Comparison of ENCODE assay signal across 8 cellular contexts in the genomic region with DNA sequence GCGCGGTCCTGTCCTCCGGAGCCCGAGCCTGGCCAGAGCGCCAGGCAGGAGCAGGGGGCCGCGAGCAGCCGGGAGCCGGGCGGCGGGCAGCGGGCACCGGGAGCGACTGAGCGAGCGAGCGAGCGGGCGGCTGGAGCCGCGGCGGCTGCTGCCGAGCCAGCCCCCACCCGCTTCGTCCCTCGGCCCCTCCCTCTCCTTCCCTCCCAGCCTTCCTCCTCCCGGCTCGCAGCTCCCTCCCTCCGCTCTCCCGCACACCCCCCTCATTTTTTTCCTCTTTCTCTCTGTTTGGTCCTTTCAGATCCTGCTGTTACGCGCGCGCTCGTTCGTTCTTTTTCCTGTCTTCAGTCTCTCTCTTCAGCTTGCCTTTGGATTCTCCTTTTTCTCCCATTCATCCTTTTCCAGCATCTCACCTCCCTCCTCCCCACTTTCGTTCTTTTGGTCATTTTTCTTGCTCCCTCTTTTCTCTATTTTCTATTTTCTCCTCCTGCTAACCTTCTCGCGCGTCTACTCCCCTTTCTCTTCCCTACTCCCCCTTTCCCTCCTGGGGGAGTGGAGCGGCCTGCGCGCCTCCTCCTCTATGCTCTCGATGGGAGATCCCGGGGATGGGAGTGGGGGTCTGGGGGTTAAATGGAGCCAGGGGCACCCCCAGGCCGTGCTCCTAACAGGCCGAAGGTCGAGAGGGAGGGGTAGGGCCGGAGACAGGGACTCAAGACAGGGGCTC. TPM values are rescaled to one million over a fixed set of nuclear protein-coding genes. Genes with fewer than 3 reads are reported as not detected.
DNase-seq lines count a peak whose midpoint lies in the region; ATAC-seq, FAIRE-seq and TF ChIP-seq lines count a peak whose summit lies in the region.

TSS of gene MEGF11 (minus strand) at position 108 of the 721 bp plus-strand sequence. CDS start 125,347 bp downstream, outside the sequence.

- peaks cover 5% of the 10 kb centered on the region for H3K4me1 ChIP-seq in ACC112 (ENCODE audit: control insufficient read depth, insufficient read depth, low read length, unreplicated experiment)
- peaks cover 13 to 24% (median 14%) of the 10 kb centered on the region in 4 experiments for H3K4me1 ChIP-seq in H1 (replicated peaks in 1 of 4; ENCODE audit: control insufficient read depth in 3 of 4, insufficient read depth in 4 of 4, low read length in 3 of 4)
- peaks cover 8% of the 10 kb centered on the region for H3K4me1 ChIP-seq in mesodermal cell (ENCODE audit: control insufficient read depth, insufficient read depth, low read length, poor library complexity, severe bottlenecking)
- peaks cover 28 to 30% (median 29%) of the 10 kb centered on the region in 4 donors for H3K4me1 ChIP-seq in upper lobe of left lung

- H3K4me2 ChIP-seq in H1 (ENCODE audit: insufficient read depth in 1 of 2, low read depth in 2 of 2, low read length in 2 of 2) = peak within 1 kb of the TSS; percentile 96 to 100

- H3K79me2 ChIP-seq in ACC112 (ENCODE audit: control insufficient read depth, insufficient read depth, low read length, unreplicated experiment) (no peaks in the 10 kb centered on the region), H1 (ENCODE audit: control insufficient read depth in 1 of 2, insufficient read depth in 2 of 2, low read length in 2 of 2) (no peaks in the 10 kb centered on the region)

- H2BK12ac ChIP-seq in H1 (ENCODE audit: low read depth, low read length) = peak within 1 kb of the TSS; percentile 93; the same call in 1 of the 2 replicates

- no peak for TF ChIP-seq RAD21 in H1 (IDR thresholded peaks at IDR 0.05 in 1 of 2, conservative IDR thresholded peaks at IDR 0.05 in 1 of 2; ENCODE audit: low read depth in 2 of 2, low read length in 2 of 2)

- H2BK15ac ChIP-seq in H1 (ENCODE audit: low read length) = no peak within 1 kb of the TSS; the same call in 1 of the 2 replicates

- TF ChIP-seq CTCF in GM20000 (IDR thresholded peaks at IDR 0.05; ENCODE audit: extremely low read depth, missing control alignments) = no peak
- no peak for TF ChIP-seq CTCF in H1 (IDR thresholded peaks at IDR 0.05; ENCODE audit: control extremely low read depth in 1 of 3, insufficient read depth in 1 of 3, low read depth in 1 of 3, low read length in 3 of 3)
- TF ChIP-seq CTCF in upper lobe of left lung (IDR thresholded peaks at IDR 0.05) = no peak

- POLR2A ChIA-PET in H1 (lab: Charles Lee; ENCODE audit: partially characterized antibody) = interaction anchor here (0.8 to 1.7 kb wide), 6 partner anchors 11 to 252 kb away, joined by 3 to 4 read pairs (median 4); partner anchors contain the start of genes SNAPC5 and ZWILCH

- H3K14ac ChIP-seq in H1 (ENCODE audit: insufficient read length) = no peak within 1 kb of the TSS

- no peak within 1 kb of the TSS for H3K56ac ChIP-seq in H1 (replicated peaks; ENCODE audit: insufficient read length, low read depth, low read length)

- H3K79me1 ChIP-seq in H1 (ENCODE audit: low read depth, low read length) = no peaks in the 10 kb centered on the region

- H3K4ac ChIP-seq in H1 (replicated peaks; ENCODE audit: insufficient read length, low read depth, low read length) = no peak within 1 kb of the TSS

- no peak within 1 kb of the TSS for H2AK5ac ChIP-seq in H1 (ENCODE audit: low read depth, low read length)

- peak in 1 of 2 donors; percentile 59 for ATAC-seq in upper lobe of left lung (ENCODE audit: low FRiP score in 2 of 2)

- peak within 1 kb of the TSS; percentile 7; the same call in 1 of the 2 replicates for H4K8ac ChIP-seq in H1 (ENCODE audit: extremely low read depth, insufficient read depth, low read length)

- peak within 1 kb of the TSS; percentile 83 for H2BK20ac ChIP-seq in H1 (ENCODE audit: low read length)

- peak within 1 kb of the TSS; percentile 76 for H3K4me3 ChIP-seq in ACC112 (ENCODE audit: low read depth, low read length)
- peak within 1 kb of the TSS; percentile 62 to 88 (median 81) for H3K4me3 ChIP-seq in H1 (ENCODE audit: extremely low read depth in 1 of 4, insufficient read depth in 2 of 4, low read depth in 3 of 4, low read length in 4 of 4)
- H3K4me3 ChIP-seq in mesodermal cell (ENCODE audit: extremely low read depth, insufficient read depth, low read length, poor library complexity, severe bottlenecking) = peak within 1 kb of the TSS; percentile 43
- H3K4me3 ChIP-seq in upper lobe of left lung = peak within 1 kb of the TSS; percentile 23 to 58 (median 49)

- H4K5ac ChIP-seq in H1 (ENCODE audit: insufficient read length, low read depth, low read length) = no peak within 1 kb of the TSS

- no peak within 1 kb of the TSS for H2BK120ac ChIP-seq in H1 (replicated peaks; ENCODE audit: low read depth, low read length)

- FAIRE-seq in H1 (lab: Jason Lieb, UNC) = no peak

- DNase-seq in GM20000 (ENCODE audit: low spot score) (peak; percentile 60), RPMI7951 (ENCODE audit: low read depth) (peak; percentile 17), H1 (ENCODE audit: low read depth in 1 of 2, low spot score in 2 of 2) (peak in 1 of 2 experiments; percentile 79), upper lobe of left lung (peak in 1 of 2 donors; percentile 83), NAMALWA (ENCODE audit: low spot score) (no peak), foreskin melanocyte (no peak)

- H3K36me3 ChIP-seq in ACC112 (ENCODE audit: insufficient read depth, low read length) (no peaks in the 10 kb centered on the region), H1 (ENCODE audit: control insufficient read depth in 2 of 4, insufficient read depth in 4 of 4, low read length in 3 of 4) (no peaks in the 10 kb centered on the region), mesodermal cell (ENCODE audit: control insufficient read depth, insufficient read depth, low read length) (no peaks in the 10 kb centered on the region), upper lobe of left lung (no peaks in the 10 kb centered on the region)

- H4K91ac ChIP-seq in H1 (replicated peaks; ENCODE audit: insufficient read length, low read length) = peak within 1 kb of the TSS; percentile 11

- WGBS in H1 (ENCODE audit: extremely low coverage in 1 of 2, insufficient coverage in 1 of 2, insufficient read length in 1 of 2, insufficient replicate concordance in 2 of 2, low coverage in 1 of 2, low lambda C conversion rate in 2 of 2, missing lambda C conversion rate in 1 of 2), 2 experiments = 1% methylated on average over 29 of the region's 49 CpGs; no CpG with 5 or more reads in 1 of the 2 experiments
- WGBS in mesodermal cell (ENCODE audit: insufficient coverage in 2 of 2), 2 experiments = 1% methylated on average over 21 to 45 of the region's 49 CpGs
- 2 to 4% methylated on average over 29 to 35 of the region's 49 CpGs for WGBS in upper lobe of left lung, 2 donors

- TF ChIP-seq EP300 in H1 (IDR thresholded peaks at IDR 0.05; ENCODE audit: borderline replicate concordance in 1 of 2, low read depth in 2 of 2, low read length in 2 of 2) (no peak), upper lobe of left lung (IDR thresholded peaks at IDR 0.05) (no peak)

- TF ChIP-seq POLR2A in H1 (IDR thresholded peaks at IDR 0.05; ENCODE audit: control extremely low read depth in 1 of 2, low read depth in 2 of 2, low read length in 2 of 2) (no peak), upper lobe of left lung (IDR thresholded peaks at IDR 0.05) (no peak)

- no peaks in the 10 kb centered on the region for H4K20me1 ChIP-seq in H1 (replicated peaks in 1 of 2; ENCODE audit: control insufficient read depth in 1 of 2, insufficient read depth in 2 of 2, low read length in 2 of 2)

- no peak within 1 kb of the TSS for H3K23ac ChIP-seq in H1 (ENCODE audit: insufficient read length)

- peak within 1 kb of the TSS in 1 of 4 experiments; percentile 54; a peak in 2 of 7 replicates for H3K9ac ChIP-seq in H1 (replicated peaks in 1 of 4; ENCODE audit: extremely low read depth in 1 of 4, low read depth in 3 of 4, low read length in 3 of 4)

- H3K18ac ChIP-seq in H1 (ENCODE audit: extremely low read depth, low read length) = peak within 1 kb of the TSS; percentile 81; the same call in 1 of the 2 replicates

- peaks cover 23% of the 10 kb centered on the region for H3K23me2 ChIP-seq in H1 (ENCODE audit: low read depth, low read length)

- H3K27ac ChIP-seq in ACC112 (ENCODE audit: low read depth, low read length) (no peak within 1 kb of the TSS), H1 (ENCODE audit: low read depth, low read length) (no peak within 1 kb of the TSS), mesodermal cell (ENCODE audit: low read depth, low read length, severe bottlenecking) (no peak within 1 kb of the TSS), upper lobe of left lung (no peak within 1 kb of the TSS)

- CTCF ChIA-PET in H1 (lab: Charles Lee; ENCODE audit: partially characterized antibody) = interaction anchor here (0.9 to 1.2 kb wide), 2 partner anchors 14 to 63 kb away, joined by 3 to 4 read pairs; no protein-coding TSS in a partner anchor

- H3K27me3 ChIP-seq in ACC112 (ENCODE audit: insufficient read depth, low read length) = peaks cover 94% of the 10 kb centered on the region
- peaks cover 20 to 65% (median 59%) of the 10 kb centered on the region in 4 experiments for H3K27me3 ChIP-seq in H1 (replicated peaks in 1 of 4; ENCODE audit: control insufficient read depth in 3 of 4, extremely low read depth in 1 of 4, insufficient read depth in 3 of 4, low read length in 3 of 4)
- H3K27me3 ChIP-seq in upper lobe of left lung = peaks cover 0 to 35% (median 12%) of the 10 kb centered on the region in 4 donors

- peak within 1 kb of the TSS; percentile 84 for H2AFZ ChIP-seq in ACC112 (ENCODE audit: low read length, unreplicated experiment)
- H2AFZ ChIP-seq in H1 (ENCODE audit: low read length) = peak within 1 kb of the TSS; percentile 88

- peak within 1 kb of the TSS; percentile 36; the same call in 1 of the 2 replicates for H2BK5ac ChIP-seq in H1 (ENCODE audit: low read depth, low read length)

- H3K9me3 ChIP-seq in H1 (ENCODE audit: insufficient read depth in 2 of 2, low read depth in 1 of 2, low read length in 1 of 2) (no peaks in the 10 kb centered on the region), mesodermal cell (ENCODE audit: control insufficient read depth, low read length) (no peaks in the 10 kb centered on the region), upper lobe of left lung (no peaks in the 10 kb centered on the region)

TF ChIP-seq in H1, 55 proteins besides CTCF, POLR2A, EP300 and RAD21 (continues in another document):
- TF ChIP-seq EZH2 (IDR thresholded peaks at IDR 0.05; ENCODE audit: low read depth, low read length, severe bottlenecking) = no peak

RNA-seq across cellular contexts. Expression of gene MEGF11, which starts in this region (rescaled TPM):
- total RNA-seq in RPMI7951 (2014; rRNA removed; shearing (Covaris generic)) = not detected in 2 replicates
- total RNA-seq in H1 (2021; fragmentation: NEBNext Ultra II Directional; extraction: Animal tissue kit (Norgen Biotek cat#: 25700)) = 3.5 and 4.4 TPM in 2 replicates
- 4.8 and 5.9 TPM in 2 replicates for polyA plus RNA-seq in H1 (2011; rRNA removed)
- polyA plus RNA-seq in H1 (2011; cell fraction: cytosol; rRNA removed) = 4.7 TPM
- polyA plus RNA-seq in H1 (2011; cell fraction: nucleus; rRNA removed) = 15.8 TPM
- polyA plus RNA-seq in H1 (2012, experiment 1 of 2) = 3.2 to 5.2 TPM (median 4.3 TPM) in 4 replicates
- 5.6 TPM for polyA plus RNA-seq in H1 (2012, experiment 2 of 2)
- polyA plus RNA-seq in H1 (2013, experiment 1 of 2) = 1.7 TPM
- 1.7 TPM for polyA plus RNA-seq in H1 (2013, experiment 2 of 2)
- 7.0 and 10.2 TPM in 2 replicates for polyA minus RNA-seq in H1 (2011; rRNA and poly(A)+ RNA removed)
- 6.5 TPM for polyA minus RNA-seq in H1 (2011; cell fraction: cytosol; rRNA and poly(A)+ RNA removed)
- polyA minus RNA-seq in H1 (2011; cell fraction: nucleus; rRNA and poly(A)+ RNA removed) = 12.2 TPM
- 0.81 TPM for polyA plus RNA-seq in mesodermal cell (2013, experiment 1 of 2)
- polyA plus RNA-seq in mesodermal cell (2013, experiment 2 of 2) = 0.81 TPM
- total RNA-seq in upper lobe of left lung = 1 to 10 TPM in 3 of 6 donors, not detected in 3; 1.5 to 4.0 (median 3.5) TPM

Comparison
In these comparisons a context has a peak if more than half of its experiments do, and no peak if none do; other contexts are left out.
1. Peak in DNase-seq in RPMI7951; RNA of the gene not detected or under 1 TPM.